In the genomic region with DNA sequence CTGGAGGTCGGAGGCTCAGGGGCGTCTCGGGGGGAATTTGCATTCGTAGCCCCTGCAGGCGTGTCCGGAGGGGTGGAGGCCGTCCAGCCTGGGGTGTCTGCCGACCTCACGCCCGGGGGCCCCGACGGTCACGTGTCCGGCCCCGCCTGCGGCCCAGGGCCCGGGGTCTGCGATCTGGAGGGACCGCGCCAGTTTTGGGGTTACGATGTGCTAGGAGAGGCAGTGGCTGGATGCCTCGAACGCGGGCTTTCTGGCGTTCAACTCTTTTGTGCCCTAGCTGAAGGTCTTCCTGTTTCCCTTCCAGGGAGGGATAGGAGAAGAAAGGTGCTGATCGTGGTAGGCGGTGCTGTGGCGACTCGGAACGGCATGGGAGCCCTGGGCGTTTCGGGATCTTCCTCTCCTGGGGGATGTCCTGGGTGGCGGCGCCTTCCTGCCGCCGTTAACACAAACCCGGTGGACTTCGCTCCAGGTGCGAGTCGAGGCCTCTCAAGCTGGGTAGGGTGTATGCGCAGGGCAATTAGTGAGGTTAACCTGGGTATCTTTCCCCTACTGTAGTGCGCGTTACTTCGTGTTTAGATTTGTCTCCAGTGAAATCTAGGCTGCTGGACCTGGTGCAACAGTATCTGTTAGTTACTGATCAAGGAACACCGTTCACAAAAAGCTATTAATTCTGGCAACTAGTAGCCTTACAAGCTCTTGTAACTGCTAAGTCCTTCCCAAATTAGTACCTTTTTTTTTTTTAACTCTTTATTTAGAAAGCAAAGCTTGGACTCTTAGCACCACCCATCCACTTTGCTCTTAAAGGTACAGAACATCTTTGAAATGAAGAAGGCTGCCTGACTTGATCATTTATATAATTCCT, we compare ENCODE assay signal across 1 cellular context.
TF ChIP-seq lines count a peak whose summit lies in the region.

No MANE protein-coding gene starts in this region.

TF ChIP-seq in HepG2, 621 proteins besides CTCF, POLR2A, EP300 and RAD21 (continued from another document and continues in another):
- TF ChIP-seq, protein P1, sequence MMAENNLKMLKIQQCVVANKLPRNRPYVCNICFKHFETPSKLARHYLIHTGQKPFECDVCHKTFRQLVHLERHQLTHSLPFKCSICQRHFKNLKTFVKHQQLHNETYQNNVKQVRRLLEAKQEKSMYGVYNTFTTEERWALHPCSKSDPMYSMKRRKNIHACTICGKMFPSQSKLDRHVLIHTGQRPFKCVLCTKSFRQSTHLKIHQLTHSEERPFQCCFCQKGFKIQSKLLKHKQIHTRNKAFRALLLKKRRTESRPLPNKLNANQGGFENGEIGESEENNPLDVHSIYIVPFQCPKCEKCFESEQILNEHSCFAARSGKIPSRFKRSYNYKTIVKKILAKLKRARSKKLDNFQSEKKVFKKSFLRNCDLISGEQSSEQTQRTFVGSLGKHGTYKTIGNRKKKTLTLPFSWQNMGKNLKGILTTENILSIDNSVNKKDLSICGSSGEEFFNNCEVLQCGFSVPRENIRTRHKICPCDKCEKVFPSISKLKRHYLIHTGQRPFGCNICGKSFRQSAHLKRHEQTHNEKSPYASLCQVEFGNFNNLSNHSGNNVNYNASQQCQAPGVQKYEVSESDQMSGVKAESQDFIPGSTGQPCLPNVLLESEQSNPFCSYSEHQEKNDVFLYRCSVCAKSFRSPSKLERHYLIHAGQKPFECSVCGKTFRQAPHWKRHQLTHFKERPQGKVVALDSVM (CRISPR knock-in tag; IDR thresholded peaks at IDR 0.05) = 0 out of 2 replicates have a peak, but pooled peaks have one; percentile 55
- TF ChIP-seq ZNF235 (CRISPR knock-in tag; IDR thresholded peaks at IDR 0.05; ENCODE audit: borderline replicate concordance) = no peak
- TF ChIP-seq ZNF7 (CRISPR knock-in tag; IDR thresholded peaks at IDR 0.05) = no peak; the same call in 1 of the 2 replicates
- no peak for TF ChIP-seq CENPX (CRISPR knock-in tag; IDR thresholded peaks at IDR 0.05)
- TF ChIP-seq MED8 (CRISPR knock-in tag; IDR thresholded peaks at IDR 0.05; ENCODE audit: insufficient replicate concordance) = no peak
- no peak for TF ChIP-seq FOSL1 (CRISPR knock-in tag; IDR thresholded peaks at IDR 0.05; ENCODE audit: borderline replicate concordance)
- TF ChIP-seq SRSF4 (IDR thresholded peaks at IDR 0.05; ENCODE audit: low read depth, low read length, poor library complexity, severe bottlenecking) = no peak
- no peak for TF ChIP-seq CCAR2 (optimal IDR thresholded peaks at IDR 0.05; ENCODE audit: low read depth, low read length)
- TF ChIP-seq POGZ (CRISPR knock-in tag; IDR thresholded peaks at IDR 0.05) = no peak
- peak; percentile 42; the same call in 1 of the 2 replicates for TF ChIP-seq ZNF331 (CRISPR knock-in tag; IDR thresholded peaks at IDR 0.05)
- no peak for TF ChIP-seq ZNF430 (CRISPR knock-in tag; IDR thresholded peaks at IDR 0.05)
- no peak for TF ChIP-seq ZNF713 (CRISPR knock-in tag; IDR thresholded peaks at IDR 0.05)
- TF ChIP-seq ZNF24 (IDR thresholded peaks at IDR 0.05) = no peak
- no peak for TF ChIP-seq PTBP1 (IDR thresholded peaks at IDR 0.05; ENCODE audit: low read depth, low read length, poor library complexity, severe bottlenecking)
- peak; percentile 57 for TF ChIP-seq BCL6 (CRISPR knock-in tag; IDR thresholded peaks at IDR 0.05)
- TF ChIP-seq TCF12 (IDR thresholded peaks at IDR 0.05) = no peak
- no peak; the same call in 1 of the 2 replicates for TF ChIP-seq TCF12 (CRISPR knock-in tag; IDR thresholded peaks at IDR 0.05)
- TF ChIP-seq, protein P2, sequence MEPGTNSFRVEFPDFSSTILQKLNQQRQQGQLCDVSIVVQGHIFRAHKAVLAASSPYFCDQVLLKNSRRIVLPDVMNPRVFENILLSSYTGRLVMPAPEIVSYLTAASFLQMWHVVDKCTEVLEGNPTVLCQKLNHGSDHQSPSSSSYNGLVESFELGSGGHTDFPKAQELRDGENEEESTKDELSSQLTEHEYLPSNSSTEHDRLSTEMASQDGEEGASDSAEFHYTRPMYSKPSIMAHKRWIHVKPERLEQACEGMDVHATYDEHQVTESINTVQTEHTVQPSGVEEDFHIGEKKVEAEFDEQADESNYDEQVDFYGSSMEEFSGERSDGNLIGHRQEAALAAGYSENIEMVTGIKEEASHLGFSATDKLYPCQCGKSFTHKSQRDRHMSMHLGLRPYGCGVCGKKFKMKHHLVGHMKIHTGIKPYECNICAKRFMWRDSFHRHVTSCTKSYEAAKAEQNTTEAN (CRISPR knock-in tag; conservative IDR thresholded peaks at IDR 0.05) = no peak; the same call in 1 of the 2 replicates
- TF ChIP-seq ZNF615 (CRISPR knock-in tag; IDR thresholded peaks at IDR 0.05; ENCODE audit: borderline replicate concordance) = 0 out of 2 replicates have a peak, but pooled peaks have one; percentile 86
- TF ChIP-seq KDM6A (CRISPR knock-in tag; IDR thresholded peaks at IDR 0.05; ENCODE audit: low read depth) = peak; percentile 84
- TF ChIP-seq, protein P3, sequence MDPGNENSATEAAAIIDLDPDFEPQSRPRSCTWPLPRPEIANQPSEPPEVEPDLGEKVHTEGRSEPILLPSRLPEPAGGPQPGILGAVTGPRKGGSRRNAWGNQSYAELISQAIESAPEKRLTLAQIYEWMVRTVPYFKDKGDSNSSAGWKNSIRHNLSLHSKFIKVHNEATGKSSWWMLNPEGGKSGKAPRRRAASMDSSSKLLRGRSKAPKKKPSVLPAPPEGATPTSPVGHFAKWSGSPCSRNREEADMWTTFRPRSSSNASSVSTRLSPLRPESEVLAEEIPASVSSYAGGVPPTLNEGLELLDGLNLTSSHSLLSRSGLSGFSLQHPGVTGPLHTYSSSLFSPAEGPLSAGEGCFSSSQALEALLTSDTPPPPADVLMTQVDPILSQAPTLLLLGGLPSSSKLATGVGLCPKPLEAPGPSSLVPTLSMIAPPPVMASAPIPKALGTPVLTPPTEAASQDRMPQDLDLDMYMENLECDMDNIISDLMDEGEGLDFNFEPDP (CRISPR knock-in tag; conservative IDR thresholded peaks at IDR 0.05) = 0 out of 2 replicates have a peak, but pooled peaks have one; percentile 82
- no peak for TF ChIP-seq NR3C1 (CRISPR knock-in tag; IDR thresholded peaks at IDR 0.05)
- TF ChIP-seq MXD3 (CRISPR knock-in tag; IDR thresholded peaks at IDR 0.05) = no peak; the same call in 1 of the 2 replicates
- no peak for TF ChIP-seq ZNF780A (CRISPR knock-in tag; IDR thresholded peaks at IDR 0.05)
- no peak for TF ChIP-seq TCF7L2 (IDR thresholded peaks at IDR 0.05; ENCODE audit: low read depth, low read length)
- no peak for TF ChIP-seq CC2D1A (CRISPR knock-in tag; IDR thresholded peaks at IDR 0.05)
- TF ChIP-seq ZNF101 (CRISPR knock-in tag; IDR thresholded peaks at IDR 0.05; ENCODE audit: borderline replicate concordance, low read depth) = no peak
- TF ChIP-seq MAFK (conservative IDR thresholded peaks at IDR 0.05 in 1 of 2, IDR thresholded peaks at IDR 0.05 in 1 of 2; ENCODE audit: low read length in 2 of 2) = no peak
- peak; percentile 58; the same call in 1 of the 2 replicates for TF ChIP-seq ZNF646 (CRISPR knock-in tag; IDR thresholded peaks at IDR 0.05)
- TF ChIP-seq ZBTB7B (CRISPR knock-in tag; IDR thresholded peaks at IDR 0.05) = no peak
- TF ChIP-seq, protein P4, sequence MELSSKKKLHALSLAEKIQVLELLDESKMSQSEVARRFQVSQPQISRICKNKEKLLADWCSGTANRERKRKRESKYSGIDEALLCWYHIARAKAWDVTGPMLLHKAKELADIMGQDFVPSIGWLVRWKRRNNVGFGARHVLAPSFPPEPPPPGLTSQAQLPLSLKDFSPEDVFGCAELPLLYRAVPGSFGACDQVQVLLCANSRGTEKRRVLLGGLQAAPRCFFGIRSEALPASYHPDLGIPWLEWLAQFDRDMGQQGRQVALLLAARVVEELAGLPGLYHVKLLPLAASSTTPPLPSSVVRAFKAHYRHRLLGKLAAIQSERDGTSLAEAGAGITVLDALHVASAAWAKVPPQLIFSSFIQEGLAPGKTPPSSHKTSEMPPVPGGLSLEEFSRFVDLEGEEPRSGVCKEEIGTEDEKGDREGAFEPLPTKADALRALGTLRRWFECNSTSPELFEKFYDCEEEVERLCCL (CRISPR knock-in tag; IDR thresholded peaks at IDR 0.05; ENCODE audit: borderline replicate concordance) = no peak
- no peak for TF ChIP-seq SALL2 (CRISPR knock-in tag; IDR thresholded peaks at IDR 0.05)
- TF ChIP-seq ZFP91 (CRISPR knock-in tag; IDR thresholded peaks at IDR 0.05; ENCODE audit: borderline replicate concordance) = peak; percentile 92
- peak; percentile 19 for TF ChIP-seq ZNF441 (CRISPR knock-in tag; IDR thresholded peaks at IDR 0.05; ENCODE audit: borderline replicate concordance)
- peak; percentile 84 for TF ChIP-seq ZNF547 (CRISPR knock-in tag; IDR thresholded peaks at IDR 0.05)
- TF ChIP-seq ZNF83 (CRISPR knock-in tag; IDR thresholded peaks at IDR 0.05; ENCODE audit: borderline replicate concordance) = no peak
- TF ChIP-seq CREM (IDR thresholded peaks at IDR 0.05) = peak; percentile 55
- TF ChIP-seq CREM (CRISPR knock-in tag; IDR thresholded peaks at IDR 0.05) = no peak
- no peak for TF ChIP-seq ETS1 (CRISPR knock-in tag; IDR thresholded peaks at IDR 0.05)
- TF ChIP-seq ZBTB33 (CRISPR knock-in tag; IDR thresholded peaks at IDR 0.05) = no peak
- no peak for TF ChIP-seq SMARCC2 (IDR thresholded peaks at IDR 0.05)
- TF ChIP-seq ZNF432 (CRISPR knock-in tag; IDR thresholded peaks at IDR 0.05; ENCODE audit: borderline replicate concordance) = no peak
